24 cellular contexts compared by ENCODE assay signal in genomic region chr7:125830743-125831142, GRCh38.
"Had no signal": no experiment of that assay in that cellular context is flagged by ENCODE, and none has a peak within 500 bp of the region (broad histone marks: within the 10 kb centered on the region; RNA-seq: fewer than 3 reads in every experiment).

No MANE protein-coding gene starts in this region.

- DNase-seq: colonic mucosa; cortex of kidney; dermis blood vessel endothelial cell; dorsolateral prefrontal cortex; effector CD4-positive, alpha-beta T cell; effector CD8-positive, alpha-beta T cell; effector memory CD4-positive, alpha-beta T cell; effector memory CD8-positive, alpha-beta T cell; endodermal cell; erythroblast; esophagus squamous epithelium; foreskin fibroblast; foreskin keratinocyte; foreskin melanocyte; gastrocnemius medialis; glutamatergic neuron; head of caudate nucleus; heart left ventricle; heart right ventricle had no signal

- H3K27me3 ChIP-seq: colonic mucosa, dorsolateral prefrontal cortex, esophagus muscularis mucosa, esophagus squamous epithelium, foreskin keratinocyte, gastrocnemius medialis, gastroesophageal sphincter, heart left ventricle, heart right ventricle had no signal

- H3K4me1 ChIP-seq: colonic mucosa, esophagus muscularis mucosa, esophagus squamous epithelium, foreskin keratinocyte, gastrocnemius medialis, gastroesophageal sphincter, heart left ventricle, heart right ventricle had no signal

- H3K4me3 ChIP-seq: colonic mucosa, coronary artery, dorsolateral prefrontal cortex, esophagus muscularis mucosa, esophagus squamous epithelium, gastrocnemius medialis, gastroesophageal sphincter, heart left ventricle, heart right ventricle had no signal

- H3K27ac ChIP-seq: colonic mucosa, coronary artery, dorsolateral prefrontal cortex, epithelial cell of prostate, esophagus muscularis mucosa, esophagus squamous epithelium, foreskin keratinocyte, gastrocnemius medialis, gastroesophageal sphincter, heart left ventricle, heart right ventricle had no signal

- H3K36me3 ChIP-seq: colonic mucosa, esophagus muscularis mucosa, esophagus squamous epithelium, gastrocnemius medialis, gastroesophageal sphincter, heart left ventricle, heart right ventricle had no signal

- ATAC-seq: effector memory CD8-positive, alpha-beta T cell; esophagus mucosa; foreskin keratinocyte; gastrocnemius medialis; gastroesophageal sphincter; heart left ventricle; heart right ventricle had no signal

- H3K9me3 ChIP-seq: esophagus muscularis mucosa, gastrocnemius medialis, gastroesophageal sphincter had no signal
